Comparison of ENCODE assay signal across 21 cellular contexts in the genomic region with DNA sequence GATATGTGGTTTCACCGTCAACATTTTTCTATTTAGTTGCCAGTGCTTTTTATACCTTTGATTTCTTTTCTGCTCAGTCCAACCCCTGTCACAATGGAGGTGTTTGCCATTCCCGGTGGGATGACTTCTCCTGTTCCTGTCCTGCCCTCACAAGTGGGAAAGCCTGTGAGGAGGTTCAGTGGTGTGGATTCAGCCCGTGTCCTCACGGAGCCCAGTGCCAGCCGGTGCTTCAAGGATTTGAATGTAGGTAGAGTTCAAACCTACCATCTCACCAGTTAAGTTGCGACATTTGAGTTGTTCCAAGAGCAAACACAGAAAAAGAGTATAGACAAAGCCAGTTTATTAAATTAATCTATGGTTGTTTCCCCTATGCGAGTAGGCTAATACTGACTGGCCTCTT.
A peak's percentile ranks its signal among the peaks of the same experiment; 100 is the strongest.
DNase-seq lines count a peak whose midpoint lies in the region; ATAC-seq, FAIRE-seq and TF ChIP-seq lines count a peak whose summit lies in the region.
"Had no signal": no experiment of that assay in that cellular context is flagged by ENCODE, and none has a peak within 500 bp of the region (broad histone marks: within the 10 kb centered on the region; RNA-seq: fewer than 3 reads in every experiment).

No MANE protein-coding gene starts in this region.

- H3K4me3 Mint-ChIP-seq in WTC11: no peak overlapping the region
- H3K4me3 Mint-ChIP-seq: B cell; CD4-positive, alpha-beta T cell; CD8-positive, alpha-beta T cell had no signal

- no peaks in the 10 kb centered on the region for H3K36me3 Mint-ChIP-seq in WTC11
- H3K36me3 Mint-ChIP-seq: CD8-positive, alpha-beta T cell had no signal

- no peak overlapping the region for H3K23ac ChIP-seq in H1 (ENCODE audit: insufficient read length)

- H3K18ac ChIP-seq in H1 (ENCODE audit: extremely low read depth, low read length): no peak overlapping the region

- TF ChIP-seq POLR2A in H1 (IDR thresholded peaks at IDR 0.05; ENCODE audit: control extremely low read depth in 1 of 2, low read depth in 2 of 2, low read length in 2 of 2): no peak

- ATAC-seq in WTC11: no peak
- ATAC-seq in HG03439 (IDR thresholded peaks at IDR 0.05; ENCODE audit: unreplicated experiment): no peak
- ATAC-seq in GM21529 (IDR thresholded peaks at IDR 0.05; ENCODE audit: unreplicated experiment): no peak
- ATAC-seq: CD8-positive, alpha-beta T cell had no signal

- H3K27ac Mint-ChIP-seq in WTC11: peak overlapping the region; percentile 73; the same call in 1 of the 2 replicates
- H3K27ac Mint-ChIP-seq: B cell; CD4-positive, alpha-beta T cell; CD8-positive, alpha-beta T cell had no signal

- no peaks in the 10 kb centered on the region for H3K9me2 ChIP-seq in Loucy (replicated peaks; ENCODE audit: low read depth, low read length)

- no peak overlapping the region for H3K4ac ChIP-seq in H1 (replicated peaks; ENCODE audit: insufficient read length, low read depth, low read length)

- H2BK5ac ChIP-seq in H1 (ENCODE audit: low read depth, low read length): no peak overlapping the region

- WGBS in H1 (ENCODE audit: extremely low coverage in 1 of 2, insufficient coverage in 1 of 2, insufficient read length in 1 of 2, insufficient replicate concordance in 2 of 2, low coverage in 1 of 2, low lambda C conversion rate in 2 of 2, missing lambda C conversion rate in 1 of 2), 2 experiments: 91% methylated on average over 7 of the region's 7 CpGs; no CpG with 5 or more reads in 1 of the 2 experiments

- H3K27me3 Mint-ChIP-seq in WTC11 (ENCODE audit: low read depth): no peaks in the 10 kb centered on the region
- H3K27me3 Mint-ChIP-seq: CD4-positive, alpha-beta T cell had no signal

- POLR2A ChIA-PET in WTC11 (lab: Charles Lee) (no interaction called here), H1 (lab: Charles Lee; ENCODE audit: partially characterized antibody) (no interaction called here)

- no peaks in the 10 kb centered on the region for H4K20me1 ChIP-seq in Loucy (ENCODE audit: insufficient read depth, low read length, poor library complexity, severe bottlenecking)
- no peaks in the 10 kb centered on the region for H4K20me1 ChIP-seq in H1 (replicated peaks in 1 of 2; ENCODE audit: control insufficient read depth in 1 of 2, insufficient read depth in 2 of 2, low read length in 2 of 2)
- H4K20me1 ChIP-seq: BLaER1 treated with 17β-estradiol and CSF1 and Interleukin-3, amounts not matched to agents 10 nM and 100 nM had no signal

- no peaks in the 10 kb centered on the region for H3K9me3 ChIP-seq in Loucy (ENCODE audit: insufficient read depth, low read depth, low read length)
- no peaks in the 10 kb centered on the region for H3K9me3 ChIP-seq in H1 (ENCODE audit: insufficient read depth in 2 of 2, low read depth in 1 of 2, low read length in 1 of 2)
- H3K9me3 ChIP-seq: BLaER1 treated with 17β-estradiol and CSF1 and Interleukin-3, amounts not matched to agents 10 nM and 100 nM; Caco-2 had no signal

- H4K8ac ChIP-seq in H1 (ENCODE audit: extremely low read depth, insufficient read depth, low read length): no peak overlapping the region

- no peaks in the 10 kb centered on the region for H3K79me2 ChIP-seq in Loucy (ENCODE audit: insufficient read depth, low read length)
- no peaks in the 10 kb centered on the region for H3K79me2 ChIP-seq in H1 (ENCODE audit: control insufficient read depth in 1 of 2, insufficient read depth in 2 of 2, low read length in 2 of 2)

- no peak overlapping the region for H4K5ac ChIP-seq in H1 (ENCODE audit: insufficient read length, low read depth, low read length)

- no peak overlapping the region for H2BK20ac ChIP-seq in H1 (ENCODE audit: low read length)

- FAIRE-seq in H1 (lab: Jason Lieb, UNC): no peak
- FAIRE-seq: A204.1, G401.6, GM12891, GM19239 had no signal

- no peak overlapping the region for H2BK120ac ChIP-seq in H1 (replicated peaks; ENCODE audit: low read depth, low read length)

- H2BK15ac ChIP-seq in H1 (ENCODE audit: low read length): no peak overlapping the region

- H3K4me1 ChIP-seq in Loucy (ENCODE audit: insufficient read depth, low read length, poor library complexity, severe bottlenecking) (peaks cover 26% of the 10 kb centered on the region), H1 (replicated peaks in 1 of 4; ENCODE audit: control insufficient read depth in 3 of 4, insufficient read depth in 4 of 4, low read length in 3 of 4) (peaks cover 0 to 2% (median 0%) of the 10 kb centered on the region in 4 experiments; a peak in 2 of 7 replicates)
- H3K4me1 ChIP-seq: Caco-2 had no signal

- H3K23me2 ChIP-seq in H1 (ENCODE audit: low read depth, low read length): no peaks in the 10 kb centered on the region

- CTCF ChIA-PET in WTC11 (lab: Charles Lee): no interaction called here
- CTCF ChIA-PET in H1 (lab: Charles Lee; ENCODE audit: partially characterized antibody): no interaction called here

- TF ChIP-seq CTCF in Loucy (conservative IDR thresholded peaks at IDR 0.05; ENCODE audit: low read length) (no peak), WTC11 (IDR thresholded peaks at IDR 0.05) (no peak), H1 (IDR thresholded peaks at IDR 0.05; ENCODE audit: control extremely low read depth in 1 of 3, insufficient read depth in 1 of 3, low read depth in 1 of 3, low read length in 3 of 3) (no peak)

- no peak overlapping the region for H3K56ac ChIP-seq in H1 (replicated peaks; ENCODE audit: insufficient read length, low read depth, low read length)

- no peak overlapping the region for H2AK5ac ChIP-seq in H1 (ENCODE audit: low read depth, low read length)

- H2AFZ ChIP-seq in Loucy (ENCODE audit: low read length): no peak overlapping the region
- H2AFZ ChIP-seq in H1 (ENCODE audit: low read length): peak overlapping the region; percentile 46; the same call in 1 of the 2 replicates

- H3K4me3 ChIP-seq in Loucy (ENCODE audit: low read length, poor library complexity, severe bottlenecking) (no peak overlapping the region), H1 (ENCODE audit: extremely low read depth in 1 of 4, insufficient read depth in 2 of 4, low read depth in 3 of 4, low read length in 4 of 4) (no peak overlapping the region)
- H3K4me3 ChIP-seq: BLaER1 treated with 17β-estradiol and CSF1 and Interleukin-3, amounts not matched to agents 10 nM and 100 nM had no signal

- H3K79me1 ChIP-seq in H1 (ENCODE audit: low read depth, low read length): no peaks in the 10 kb centered on the region

- no peaks in the 10 kb centered on the region for H3K9me3 Mint-ChIP-seq in WTC11
- H3K9me3 Mint-ChIP-seq: CD4-positive, alpha-beta T cell; CD8-positive, alpha-beta T cell had no signal

- peak overlapping the region; percentile 16 for H4K91ac ChIP-seq in H1 (replicated peaks; ENCODE audit: insufficient read length, low read length)

- no peaks in the 10 kb centered on the region for H3K27me3 ChIP-seq in Loucy (ENCODE audit: insufficient read depth, low read length, poor library complexity, severe bottlenecking)
- H3K27me3 ChIP-seq in H1 (replicated peaks in 1 of 4; ENCODE audit: control insufficient read depth in 3 of 4, extremely low read depth in 1 of 4, insufficient read depth in 3 of 4, low read length in 3 of 4): no peaks in the 10 kb centered on the region
- H3K27me3 ChIP-seq: BLaER1 treated with 17β-estradiol and CSF1 and Interleukin-3, amounts not matched to agents 10 nM and 100 nM had no signal

- TF ChIP-seq EP300 in H1 (IDR thresholded peaks at IDR 0.05; ENCODE audit: borderline replicate concordance in 1 of 2, low read depth in 2 of 2, low read length in 2 of 2): no peak

- no peak overlapping the region for H2BK12ac ChIP-seq in H1 (ENCODE audit: low read depth, low read length)

- peaks cover 10% of the 10 kb centered on the region for H3K4me1 Mint-ChIP-seq in WTC11
- H3K4me1 Mint-ChIP-seq: B cell had no signal

- H3K9ac ChIP-seq in Loucy (ENCODE audit: low read depth, low read length, poor library complexity, severe bottlenecking) (no peak overlapping the region), H1 (replicated peaks in 1 of 4; ENCODE audit: extremely low read depth in 1 of 4, low read depth in 3 of 4, low read length in 3 of 4) (no peak overlapping the region)
- H3K9ac ChIP-seq: BLaER1 treated with 17β-estradiol and CSF1 and Interleukin-3, amounts not matched to agents 10 nM and 100 nM had no signal

- H3K36me3 ChIP-seq in Loucy (ENCODE audit: insufficient read depth, low read length): no peaks in the 10 kb centered on the region
- H3K36me3 ChIP-seq in H1 (ENCODE audit: control insufficient read depth in 2 of 4, insufficient read depth in 4 of 4, low read length in 3 of 4): no peaks in the 10 kb centered on the region
- H3K36me3 ChIP-seq: BLaER1 treated with 17β-estradiol and CSF1 and Interleukin-3, amounts not matched to agents 10 nM and 100 nM had no signal

- H3K4me2 ChIP-seq in Loucy (ENCODE audit: low read depth, low read length, poor library complexity, severe bottlenecking) (peak overlapping the region; percentile 21), H1 (ENCODE audit: insufficient read depth in 1 of 2, low read depth in 2 of 2, low read length in 2 of 2) (no peak overlapping the region)
- H3K4me2 ChIP-seq: BLaER1 treated with 17β-estradiol and CSF1 and Interleukin-3, amounts not matched to agents 10 nM and 100 nM had no signal

- H3K14ac ChIP-seq in H1 (ENCODE audit: insufficient read length): no peak overlapping the region

- TF ChIP-seq RAD21 in H1 (IDR thresholded peaks at IDR 0.05 in 1 of 2, conservative IDR thresholded peaks at IDR 0.05 in 1 of 2; ENCODE audit: low read depth in 2 of 2, low read length in 2 of 2): no peak

- DNase-seq in WTC11 (ENCODE audit: low spot score) (no peak), H1 (ENCODE audit: low read depth in 1 of 2, low spot score in 2 of 2) (no peak), cortex of kidney (lab: John Stamatoyannopoulos, UW) (no peak)
- DNase-seq: 8988T; AML-193; Caco-2; Calu3; CD4-positive, alpha-beta T cell; CD8-positive, alpha-beta T cell; DMS79 treated with DMSO at 0.1 percent for 48 hours; GF-D8 had no signal

- no peak overlapping the region for H3K27ac ChIP-seq in H1 (ENCODE audit: low read depth, low read length)
- H3K27ac ChIP-seq: BLaER1 treated with 17β-estradiol and CSF1 and Interleukin-3, amounts not matched to agents 10 nM and 100 nM; C4-2B had no signal

- H3F3A ChIP-seq in Loucy (ENCODE audit: low read depth): no peaks in the 10 kb centered on the region

TF ChIP-seq in WTC11, 78 proteins besides CTCF, POLR2A, EP300 and RAD21 (continues in another document):
- no peak for TF ChIP-seq ZNF317 (CRISPR knock-in tag; IDR thresholded peaks at IDR 0.05; ENCODE audit: borderline replicate concordance, low read depth)

TF ChIP-seq in H1, 55 proteins besides CTCF, POLR2A, EP300 and RAD21:
- no peak for TF ChIP-seq MAFK (IDR thresholded peaks at IDR 0.05; ENCODE audit: low read depth, low read length)
- no peak for TF ChIP-seq TAF7 (optimal IDR thresholded peaks at IDR 0.05; ENCODE audit: borderline replicate concordance, low read depth, low read length)
- TF ChIP-seq TCF12 (IDR thresholded peaks at IDR 0.05; ENCODE audit: low read depth, low read length): no peak
- no peak for TF ChIP-seq SP1 (IDR thresholded peaks at IDR 0.05; ENCODE audit: low read depth, low read length)
- TF ChIP-seq CREB1 (IDR thresholded peaks at IDR 0.05): no peak
- TF ChIP-seq EGR1 (IDR thresholded peaks at IDR 0.05; ENCODE audit: borderline replicate concordance, low read depth, low read length): no peak
- no peak for TF ChIP-seq SIN3A (conservative IDR thresholded peaks at IDR 0.05 in 1 of 2, IDR thresholded peaks at IDR 0.05 in 1 of 2; ENCODE audit: low read depth in 1 of 2, low read length in 2 of 2)
